12 cellular contexts compared by ENCODE assay signal in the genomic region with DNA sequence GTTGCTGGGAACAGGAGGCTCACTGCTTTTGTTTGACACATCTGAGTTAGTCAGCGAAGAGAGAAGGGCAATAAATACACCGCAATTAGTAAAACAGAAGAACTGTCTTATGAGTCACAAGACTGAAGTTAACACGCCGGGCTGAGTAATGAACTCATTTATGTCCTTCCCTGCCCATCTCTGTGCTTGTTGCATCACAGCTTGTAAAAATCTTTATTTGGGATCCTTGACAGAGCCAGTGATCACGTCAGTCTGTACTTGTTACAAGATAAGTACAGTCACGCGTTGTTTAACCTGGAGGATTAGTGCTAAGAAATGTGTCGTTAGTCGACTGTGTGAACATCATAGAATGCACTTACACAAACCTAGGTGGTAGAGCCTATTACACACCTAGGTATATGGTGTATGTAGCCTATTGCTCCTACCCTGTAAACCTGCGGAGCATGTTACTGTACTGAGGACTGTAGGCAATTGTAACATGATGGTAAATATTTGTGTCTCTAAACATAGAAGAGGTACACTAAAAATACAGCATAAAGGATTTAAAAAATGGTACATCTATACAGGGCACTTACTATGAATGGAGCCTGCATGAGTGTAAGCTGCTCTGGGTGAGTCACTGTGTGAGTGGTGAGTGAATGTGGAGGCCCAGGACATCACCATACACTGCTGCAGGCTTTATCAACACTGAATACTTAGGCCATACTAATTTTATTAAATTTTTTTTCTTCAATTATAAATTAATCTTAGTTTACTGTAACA.
DNase-seq lines count a peak whose midpoint lies in the region; ATAC-seq and TF ChIP-seq lines count a peak whose summit lies in the region.
"Had no signal": no experiment of that assay in that cellular context is flagged by ENCODE, and none has a peak within 500 bp of the region (broad histone marks: within the 10 kb centered on the region; RNA-seq: fewer than 3 reads in every experiment).

No MANE protein-coding gene starts in this region.

- H3K36me3 ChIP-seq in lower lobe of right lung, result no peaks in the 10 kb centered on the region

- H3K9me3 Mint-ChIP-seq in type B pancreatic cell, result no peaks in the 10 kb centered on the region
- H3K9me3 Mint-ChIP-seq: activated T-cell treated with anti-CD3 and anti-CD28 coated beads, Interleukin-2, amount 50 U/mL, for 24 hours had no signal

- H3K4me3 ChIP-seq in foreskin fibroblast (ENCODE audit: low read depth in 1 of 2, low read length in 2 of 2) (no peak overlapping the region), lower lobe of right lung (no peak overlapping the region)

- ATAC-seq in lower lobe of right lung, result no peak
- ATAC-seq: T-helper 17 cell had no signal

- H3K4me3 Mint-ChIP-seq in type B pancreatic cell, result no peak overlapping the region
- H3K4me3 Mint-ChIP-seq: activated T-cell treated with anti-CD3 and anti-CD28 coated beads, Interleukin-2, amount 50 U/mL, for 24 hours; T-helper 17 cell had no signal

- no peak overlapping the region for H3K27ac Mint-ChIP-seq in type B pancreatic cell
- H3K27ac Mint-ChIP-seq: activated T-cell treated with anti-CD3 and anti-CD28 coated beads, Interleukin-2, amount 50 U/mL, for 24 hours; T-helper 17 cell had no signal

- intact Hi-C loops in lower lobe of right lung (cut with DNase I), result no loop called here

- no peaks in the 10 kb centered on the region for H3K36me3 Mint-ChIP-seq in type B pancreatic cell

- no peaks in the 10 kb centered on the region for H3K27me3 ChIP-seq in lower lobe of right lung (ENCODE audit: low read depth)

- no peaks in the 10 kb centered on the region for H3K4me1 Mint-ChIP-seq in type B pancreatic cell (ENCODE audit: unreplicated experiment)
- H3K4me1 Mint-ChIP-seq: T-helper 17 cell had no signal

- peaks cover 58% of the 10 kb centered on the region for H3K27me3 Mint-ChIP-seq in type B pancreatic cell

- TF ChIP-seq CTCF in foreskin fibroblast (IDR thresholded peaks at IDR 0.05; ENCODE audit: low read depth, low read length) (no peak), type B pancreatic cell (conservative IDR thresholded peaks at IDR 0.05) (no peak), lower lobe of right lung (IDR thresholded peaks at IDR 0.05) (no peak)

- no peaks in the 10 kb centered on the region for H3K9me3 ChIP-seq in lower lobe of right lung

- H3K27ac ChIP-seq in lower lobe of right lung, result no peak overlapping the region

- H3K4me1 ChIP-seq in lower lobe of right lung, result no peaks in the 10 kb centered on the region

- DNase-seq in Ammon's horn (ENCODE audit: low spot score) (peak; percentile 39), H4 (ENCODE audit: low spot score) (peak; percentile 39), NOMO-1 (lab: John Stamatoyannopoulos, UW; ENCODE audit: unreplicated experiment in 2 of 2) (peak; percentile 88 to 97), foreskin fibroblast (peak; percentile 7 to 15), type B pancreatic cell (ENCODE audit: extremely low spot score, unreplicated experiment) (no peak), pons (ENCODE audit: low spot score) (no peak), iPS-NIHi7 (ENCODE audit: extremely low spot score) (no peak), lower lobe of right lung (no peak)
- DNase-seq: activated T-cell treated with anti-CD3 and anti-CD28 coated beads, Interleukin-2, amount 50 U/mL, for 24 hours; glutamatergic neuron; NCI-H446 treated with DMSO at 0.1 percent for 48 hours; T-helper 17 cell had no signal

Comparison
In these comparisons a context has a peak if more than half of its experiments do, and no peak if none do; other contexts are left out.
1. DNase-seq: peak in Ammon's horn (single experiment), H4 (single experiment), NOMO-1 (2 of 2) and foreskin fibroblast (2 of 2); none in type B pancreatic cell (single experiment), pons (single experiment), iPS-NIHi7 (single experiment) and lower lobe of right lung (single experiment).